8 cellular contexts compared by ENCODE assay signal in genomic region chr6:28922841-28923317, GRCh38. TPM values are rescaled to one million over a fixed set of nuclear protein-coding genes. Genes with fewer than 3 reads are reported as not detected.
DNase-seq lines count a peak whose midpoint lies in the region; ATAC-seq, FAIRE-seq and TF ChIP-seq lines count a peak whose summit lies in the region.

No MANE protein-coding gene starts in this region.

- H3K27ac Mint-ChIP-seq in CD4-positive, CD25-positive, alpha-beta regulatory T cell = peak overlapping the region; percentile 90 to 94 (median 93)

- intact Hi-C loops in Panc1 (cut with micrococcal nuclease; ENCODE audit: unreplicated experiment) = no loop called here
- intact Hi-C loops in left ventricle myocardium superior (cut with micrococcal nuclease) = no loop called here
- intact Hi-C loops in psoas muscle (cut with DNase I) = no loop called here

- no peaks in the 10 kb centered on the region for H3K27me3 ChIP-seq in CD4-positive, CD25-positive, alpha-beta regulatory T cell (ENCODE audit: control insufficient read depth, insufficient read depth, low read length)
- no peaks in the 10 kb centered on the region for H3K27me3 ChIP-seq in Panc1 (ENCODE audit: control insufficient read depth, insufficient read depth, low read length)
- no peaks in the 10 kb centered on the region for H3K27me3 ChIP-seq in adipocyte (replicated peaks; ENCODE audit: control insufficient read depth, insufficient read depth, low read length)
- no peaks in the 10 kb centered on the region for H3K27me3 ChIP-seq in psoas muscle (ENCODE audit: insufficient read depth in 3 of 3, low read length in 2 of 3)

- H3K4me3 ChIP-seq in CD4-positive, CD25-positive, alpha-beta regulatory T cell (ENCODE audit: low read depth, low read length) = peak overlapping the region; percentile 98
- peak overlapping the region; percentile 87 to 96 for H3K4me3 ChIP-seq in Panc1 (ENCODE audit: low read depth in 2 of 2, low read length in 2 of 2)
- H3K4me3 ChIP-seq in adipocyte (ENCODE audit: low read length) = peak overlapping the region; percentile 82
- peak overlapping the region; percentile 85 for H3K4me3 ChIP-seq in psoas muscle

- H3K36me3 Mint-ChIP-seq in CD4-positive, CD25-positive, alpha-beta regulatory T cell = peaks cover 31% of the 10 kb centered on the region

- no peaks in the 10 kb centered on the region for H3K9me3 Mint-ChIP-seq in CD4-positive, CD25-positive, alpha-beta regulatory T cell

- peak; percentile 29 to 67 (median 34) for DNase-seq in CD4-positive, CD25-positive, alpha-beta regulatory T cell
- no peak for DNase-seq in GM19239 (ENCODE audit: insufficient read length, low spot score)
- no peak for DNase-seq in Panc1 (ENCODE audit: low read depth, low spot score)
- peak; percentile 63 for DNase-seq in adipocyte (ENCODE audit: low read depth)
- peak; percentile 63 for DNase-seq in left ventricle myocardium superior
- no peak for DNase-seq in psoas muscle
- DNase-seq in NCI-H1417 (lab: John Stamatoyannopoulos, UW) = no peak

- peak overlapping the region; percentile 81 for H3K27ac ChIP-seq in CD4-positive, CD25-positive, alpha-beta regulatory T cell (ENCODE audit: insufficient read depth, low read length, poor library complexity, severe bottlenecking)
- H3K27ac ChIP-seq in Panc1 (ENCODE audit: low read length) (peak overlapping the region; percentile 83), psoas muscle (peak overlapping the region; percentile 98)

- in situ Hi-C loops in Panc1 (cut with HindIII; ENCODE audit: low pct_unique_long_range_greater_than_20kb, low sequenced_read_pairs) = no loop called here

- H3K4me3 Mint-ChIP-seq in CD4-positive, CD25-positive, alpha-beta regulatory T cell = peak overlapping the region; percentile 96 to 99 (median 97)

- H3K4me1 ChIP-seq in CD4-positive, CD25-positive, alpha-beta regulatory T cell (ENCODE audit: control insufficient read depth, insufficient read depth, low read length, poor library complexity, severe bottlenecking) = peaks cover 30% of the 10 kb centered on the region
- peaks cover 14% of the 10 kb centered on the region for H3K4me1 ChIP-seq in Panc1 (ENCODE audit: control insufficient read depth, insufficient read depth, low read length)
- peaks cover 23% of the 10 kb centered on the region for H3K4me1 ChIP-seq in adipocyte (ENCODE audit: control insufficient read depth, insufficient read depth, low read length)
- peaks cover 15% of the 10 kb centered on the region for H3K4me1 ChIP-seq in psoas muscle

- no peak for TF ChIP-seq CTCF in Panc1 (IDR thresholded peaks at IDR 0.05)
- TF ChIP-seq CTCF in psoas muscle (IDR thresholded peaks at IDR 0.05) = no peak

- peaks cover 23 to 50% (median 32%) of the 10 kb centered on the region in 4 donors for H3K4me1 Mint-ChIP-seq in CD4-positive, CD25-positive, alpha-beta regulatory T cell

- POLR2A ChIA-PET in Panc1 (lab: Charles Lee) = no interaction called here

- H3K9me3 ChIP-seq in CD4-positive, CD25-positive, alpha-beta regulatory T cell (ENCODE audit: control insufficient read depth in 2 of 2, low read length in 2 of 2) = no peaks in the 10 kb centered on the region
- H3K9me3 ChIP-seq in Panc1 (ENCODE audit: control insufficient read depth, insufficient read depth, low read depth, low read length) = no peaks in the 10 kb centered on the region
- no peaks in the 10 kb centered on the region for H3K9me3 ChIP-seq in adipocyte (ENCODE audit: control insufficient read depth, low read length)
- no peaks in the 10 kb centered on the region for H3K9me3 ChIP-seq in psoas muscle

- H3K9ac ChIP-seq in adipocyte (ENCODE audit: low read length) = peak overlapping the region; percentile 97

- H3K27me3 Mint-ChIP-seq in CD4-positive, CD25-positive, alpha-beta regulatory T cell = peaks cover 2% of the 10 kb centered on the region

- CTCF ChIA-PET in Panc1 (lab: Charles Lee) = no interaction called here

- H3K36me3 ChIP-seq in CD4-positive, CD25-positive, alpha-beta regulatory T cell (ENCODE audit: control insufficient read depth, insufficient read depth, low read length) = peaks cover 31% of the 10 kb centered on the region
- H3K36me3 ChIP-seq in Panc1 (ENCODE audit: control insufficient read depth, insufficient read depth, low read length) (peaks cover 30% of the 10 kb centered on the region), adipocyte (ENCODE audit: control insufficient read depth, insufficient read depth, low read length, severe bottlenecking) (peaks cover 37% of the 10 kb centered on the region), psoas muscle (ENCODE audit: insufficient read depth in 1 of 2, low read depth in 1 of 2) (peaks cover 15 to 40% of the 10 kb centered on the region in 2 donors)

- peak; percentile 56 for FAIRE-seq in GM19239 (lab: Jason Lieb, UNC)

- peak; percentile 3 to 22 for ATAC-seq in CD4-positive, CD25-positive, alpha-beta regulatory T cell (ENCODE audit: low read depth in 2 of 2)
- ATAC-seq in HG03342 (IDR thresholded peaks at IDR 0.05; ENCODE audit: unreplicated experiment) (peak; percentile 27), Panc1 (peak; percentile 0), left ventricle myocardium superior (peak; percentile 56), psoas muscle (peak in 2 of 4 donors; percentile 13 to 18)

- 1% methylated on average over 28 to 33 of the region's 33 CpGs for WGBS in psoas muscle, 3 donors

- no TSS peak for BruUV-seq in Panc1 (replicated peaks; lab: Mats Ljungman, UMichigan)

RNA-seq across cellular contexts. Expression of gene TRIM27, which starts 0.9 kb away (rescaled TPM):
- 23.5 TPM for total RNA-seq in CD4-positive, CD25-positive, alpha-beta regulatory T cell
- 10 to 100 TPM; 46.2 to 76.4 (median 59.4) TPM for polyA plus RNA-seq in CD4-positive, CD25-positive, alpha-beta regulatory T cell
- total RNA-seq in Panc1 (2021; ENCODE audit: unreplicated experiment) (53.0 TPM), left ventricle myocardium superior (19.2 TPM), psoas muscle (10 to 100 TPM; 15.0 to 26.0 (median 23.6) TPM)
- polyA plus RNA-seq in Panc1 (2012; ENCODE audit: insufficient read length) = 42.6 TPM
- polyA plus RNA-seq in psoas muscle = 10 to 100 TPM; 15.5 to 42.8 (median 39.5) TPM

Comparison
In these comparisons a context has a peak if more than half of its experiments do, and no peak if none do; other contexts are left out.
1. DNase-seq: peak in CD4-positive, CD25-positive, alpha-beta regulatory T cell (3 of 3), adipocyte (single experiment) and left ventricle myocardium superior (single experiment); none in GM19239 (single experiment), Panc1 (single experiment), psoas muscle (0 of 2) and NCI-H1417 (0 of 3).
2. Peak in every context shown above with its lines, with median percentiles within 50 percentile points of each other: H3K27ac ChIP-seq and H3K4me3 ChIP-seq.